In genomic region chr6:155549928-155550327, GRCh38 we compare ENCODE assay signal across 23 cellular contexts.
"Had no signal": no experiment of that assay in that cellular context is flagged by ENCODE, and none has a peak within 500 bp of the region (broad histone marks: within the 10 kb centered on the region; RNA-seq: fewer than 3 reads in every experiment).

No MANE protein-coding gene starts in this region.

- H3K4me1 ChIP-seq: esophagus muscularis mucosa, foreskin keratinocyte, gastroesophageal sphincter, heart left ventricle, lower lobe of right lung had no signal

- H3K36me3 ChIP-seq: esophagus muscularis mucosa, gastroesophageal sphincter, heart left ventricle, lower lobe of right lung had no signal

- ATAC-seq: foreskin keratinocyte; gastroesophageal sphincter; heart left ventricle; left colon; left lobe of liver; left ventricle myocardium superior; lower lobe of right lung; mucosa of descending colon; naive thymus-derived CD4-positive, alpha-beta T cell had no signal

- FAIRE-seq: colon, endothelial cell of umbilical vein, frontal cortex, islet of Langerhans, kidney had no signal

- H3K9me3 ChIP-seq: esophagus muscularis mucosa, gastroesophageal sphincter, heart left ventricle, lower lobe of right lung, mucosa of descending colon had no signal

- H3K4me3 ChIP-seq: coronary artery, dorsolateral prefrontal cortex, esophagus muscularis mucosa, gastroesophageal sphincter, heart left ventricle, lower lobe of right lung, mucosa of descending colon had no signal

- H3K27me3 ChIP-seq: dorsolateral prefrontal cortex, esophagus muscularis mucosa, foreskin keratinocyte, gastroesophageal sphincter, heart left ventricle had no signal

- DNase-seq: dermis blood vessel endothelial cell; dorsolateral prefrontal cortex; effector CD4-positive, alpha-beta T cell; effector memory CD4-positive, alpha-beta T cell; foreskin keratinocyte; heart left ventricle; hippocampal formation; kidney; kidney glomerular epithelial cell; left colon; left ventricle myocardium superior; lower lobe of right lung; mesenchymal stem cell; mucosa of descending colon; naive thymus-derived CD4-positive, alpha-beta T cell had no signal

- H3K27ac ChIP-seq: coronary artery, dorsolateral prefrontal cortex, esophagus muscularis mucosa, foreskin keratinocyte, gastroesophageal sphincter, heart left ventricle, lower lobe of right lung had no signal
